In the genomic region with DNA sequence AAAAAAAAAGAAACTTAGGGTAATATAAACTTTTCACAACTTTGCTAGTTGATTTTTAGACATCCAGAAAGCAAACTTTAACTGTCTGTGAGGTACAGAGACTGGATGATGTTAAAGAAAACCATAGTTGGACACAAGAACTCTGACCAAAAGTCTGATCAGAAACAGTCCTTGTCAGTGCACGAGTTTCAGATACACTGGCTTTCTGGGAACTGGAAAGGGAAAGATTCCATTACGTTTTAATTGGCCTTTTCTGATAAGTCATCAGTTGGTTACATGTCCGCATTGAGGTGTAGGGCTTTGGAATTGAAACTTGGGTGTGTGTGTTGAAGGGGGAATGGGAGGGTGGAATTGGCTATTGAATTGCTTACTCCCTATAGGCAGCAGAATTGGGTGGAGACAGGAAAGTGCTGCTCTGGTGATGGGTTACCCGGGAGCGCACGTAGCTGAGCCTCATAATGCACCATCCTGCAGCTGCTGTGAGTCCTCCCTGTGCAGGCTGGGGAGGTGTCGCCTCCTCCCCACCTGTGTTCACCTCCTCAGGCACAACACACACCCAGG, we compare ENCODE assay signal across 18 cellular contexts. TPM values are rescaled to one million over a fixed set of nuclear protein-coding genes. Genes with fewer than 3 reads are reported as not detected.
DNase-seq lines count a peak whose midpoint lies in the region; ATAC-seq, FAIRE-seq and TF ChIP-seq lines count a peak whose summit lies in the region.
"Had no signal": no experiment of that assay in that cellular context is flagged by ENCODE, and none has a peak within 500 bp of the region (broad histone marks: within the 10 kb centered on the region; RNA-seq: fewer than 3 reads in every experiment).

No MANE protein-coding gene starts in this region.

- H3K27me3 Mint-ChIP-seq in effector memory CD8-positive, alpha-beta T cell: no peaks in the 10 kb centered on the region
- H3K27me3 Mint-ChIP-seq: activated CD4-positive, alpha-beta T cell treated with anti-CD3 and anti-CD28 coated beads, Interleukin-2, amount 10 ng/mL, durations not matched to agents 24 days and 14 days; CD4-positive, alpha-beta memory T cell had no signal

- H3K4me1 Mint-ChIP-seq in effector memory CD8-positive, alpha-beta T cell (ENCODE audit: low read depth in 2 of 2): peaks cover 27 to 42% of the 10 kb centered on the region in 2 donors

- DNase-seq in heart left ventricle: no peak
- DNase-seq in Right ventricle myocardium inferior (ENCODE audit: missing footprints): no peak
- no peak for DNase-seq in effector memory CD8-positive, alpha-beta T cell
- DNase-seq in urothelium cell line (ENCODE audit: low spot score): no peak
- DNase-seq in HEK293T (ENCODE audit: extremely low spot score): no peak
- DNase-seq: activated CD4-positive, alpha-beta T cell treated with anti-CD3 and anti-CD28 coated beads, Interleukin-2, amount 10 ng/mL, durations not matched to agents 24 days and 14 days; activated T-cell treated with anti-CD3 and anti-CD28 coated beads for 4 hours; CD4-positive, alpha-beta memory T cell; DMS79; NCI-H2081; NCI-H526; stimulated activated naive CD4-positive, alpha-beta T cell; uterus had no signal

- H3K9me3 ChIP-seq in heart left ventricle (no peaks in the 10 kb centered on the region), mucosa of stomach (ENCODE audit: control insufficient read depth, low read length) (no peaks in the 10 kb centered on the region)
- H3K9me3 ChIP-seq: uterus had no signal

- peak overlapping the region; percentile 72 to 93 for H3K27ac Mint-ChIP-seq in effector memory CD8-positive, alpha-beta T cell
- H3K27ac Mint-ChIP-seq: activated CD4-positive, alpha-beta T cell treated with anti-CD3 and anti-CD28 coated beads, Interleukin-2, amount 10 ng/mL, durations not matched to agents 24 days and 14 days had no signal

- H3K36me3 Mint-ChIP-seq in effector memory CD8-positive, alpha-beta T cell (ENCODE audit: insufficient read depth): peaks cover 52% of the 10 kb centered on the region

- POLR2A ChIA-PET in HEK293T (lab: Yijun Ruan, JAX): no interaction called here

- CTCF ChIA-PET in HEK293T (lab: Yijun Ruan, JAX): no interaction called here

- intact Hi-C loops in heart left ventricle (cut with DNase I) (loop anchor here in 1 of 10 donors (10.0 kb wide), 1 partner anchor 47 kb away; no protein-coding TSS in a partner anchor), Right ventricle myocardium inferior (cut with DNase I) (no loop called here)

- TF ChIP-seq CTCF in heart left ventricle (IDR thresholded peaks at IDR 0.05): no peak

- peak in 1 of 2 donors; percentile 16 for TF ChIP-seq POLR2A in heart left ventricle (IDR thresholded peaks at IDR 0.05)

- WGBS in heart left ventricle, 4 donors: 47 to 61% (median 53%) methylated on average over 7 of the region's 7 CpGs

- H3K4me1 ChIP-seq in heart left ventricle (peaks cover 8 to 92% (median 59%) of the 10 kb centered on the region in 12 donors), mucosa of stomach (ENCODE audit: control insufficient read depth, insufficient read depth, low read length) (peaks cover 84% of the 10 kb centered on the region)

- H3K27ac ChIP-seq in heart left ventricle: peak overlapping the region in 10 of 12 donors; percentile 5 to 75 (median 42)
- H3K27ac ChIP-seq: uterus had no signal

- H3K4me3 Mint-ChIP-seq in effector memory CD8-positive, alpha-beta T cell: no peak overlapping the region
- H3K4me3 Mint-ChIP-seq: activated CD4-positive, alpha-beta T cell treated with anti-CD3 and anti-CD28 coated beads, Interleukin-2, amount 10 ng/mL, durations not matched to agents 24 days and 14 days had no signal

- H3K36me3 ChIP-seq in heart left ventricle: peaks cover 0 to 63% (median 47%) of the 10 kb centered on the region in 9 donors
- H3K36me3 ChIP-seq in mucosa of stomach (ENCODE audit: control insufficient read depth, insufficient read depth, low read length): peaks cover 4% of the 10 kb centered on the region
- H3K36me3 ChIP-seq: uterus had no signal

- ATAC-seq in heart left ventricle (peak; percentile 44 to 84 (median 65)), Right ventricle myocardium inferior (no peak), HG03469 (IDR thresholded peaks at IDR 0.05; ENCODE audit: unreplicated experiment) (no peak), HG03520 (IDR thresholded peaks at IDR 0.05; ENCODE audit: unreplicated experiment) (no peak)
- no peak for ATAC-seq in effector memory CD8-positive, alpha-beta T cell (replicated peaks)

- H3K4me3 ChIP-seq in heart left ventricle: no peak overlapping the region
- no peak overlapping the region for H3K4me3 ChIP-seq in mucosa of stomach (ENCODE audit: low read length)
- H3K4me3 ChIP-seq: uterus had no signal

- H3K9me3 Mint-ChIP-seq in effector memory CD8-positive, alpha-beta T cell: no peaks in the 10 kb centered on the region
- H3K9me3 Mint-ChIP-seq: activated CD4-positive, alpha-beta T cell treated with anti-CD3 and anti-CD28 coated beads, Interleukin-2, amount 10 ng/mL, durations not matched to agents 24 days and 14 days; activated naive CD4-positive, alpha-beta T cell treated with anti-CD3 and anti-CD28 coated beads, Interleukin-2, amount 50 U/mL, for 72 hours; CD4-positive, alpha-beta memory T cell had no signal

- peak; percentile 40 for FAIRE-seq in urothelium cell line (lab: Jason Lieb, UNC)
- FAIRE-seq: TTC549 had no signal

- H3K9ac ChIP-seq in mucosa of stomach (ENCODE audit: low read length): peak overlapping the region; percentile 29

- no peaks in the 10 kb centered on the region for H3K27me3 ChIP-seq in heart left ventricle
- H3K27me3 ChIP-seq in mucosa of stomach (ENCODE audit: control insufficient read depth, insufficient read depth, low read length): no peaks in the 10 kb centered on the region
- H3K27me3 ChIP-seq: uterus had no signal

TF ChIP-seq in HEK293T, 16 proteins besides CTCF, POLR2A, EP300 and RAD21:
- TF ChIP-seq ARNT (IDR thresholded peaks at IDR 0.05) (no peak), ZNF384 (IDR thresholded peaks at IDR 0.05) (no peak), NFRKB (IDR thresholded peaks at IDR 0.05) (no peak), FOXM1 (IDR thresholded peaks at IDR 0.05; ENCODE audit: borderline replicate concordance) (no peak), SUZ12 (IDR thresholded peaks at IDR 0.05) (no peak), TARDBP (IDR thresholded peaks at IDR 0.05) (no peak), ELF4 (IDR thresholded peaks at IDR 0.05) (no peak), HDGF (IDR thresholded peaks at IDR 0.05; ENCODE audit: borderline replicate concordance) (no peak), BHLHE40 (IDR thresholded peaks at IDR 0.05; ENCODE audit: borderline replicate concordance) (no peak), LEF1 (IDR thresholded peaks at IDR 0.05; ENCODE audit: borderline replicate concordance) (no peak), SP1 (IDR thresholded peaks at IDR 0.05) (no peak), CTBP1 (IDR thresholded peaks at IDR 0.05; ENCODE audit: borderline replicate concordance) (no peak)
- TF ChIP-seq, protein P1, sequence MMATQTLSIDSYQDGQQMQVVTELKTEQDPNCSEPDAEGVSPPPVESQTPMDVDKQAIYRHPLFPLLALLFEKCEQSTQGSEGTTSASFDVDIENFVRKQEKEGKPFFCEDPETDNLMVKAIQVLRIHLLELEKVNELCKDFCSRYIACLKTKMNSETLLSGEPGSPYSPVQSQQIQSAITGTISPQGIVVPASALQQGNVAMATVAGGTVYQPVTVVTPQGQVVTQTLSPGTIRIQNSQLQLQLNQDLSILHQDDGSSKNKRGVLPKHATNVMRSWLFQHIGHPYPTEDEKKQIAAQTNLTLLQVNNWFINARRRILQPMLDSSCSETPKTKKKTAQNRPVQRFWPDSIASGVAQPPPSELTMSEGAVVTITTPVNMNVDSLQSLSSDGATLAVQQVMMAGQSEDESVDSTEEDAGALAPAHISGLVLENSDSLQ (IDR thresholded peaks at IDR 0.05): no peak
TF ChIP-seq in HEK293T: peak in this region for 0.

RNA-seq across cellular contexts. Expression of gene RAC1, which starts 13.5 kb away (rescaled TPM):
- total RNA-seq in heart left ventricle: 100 to 1,000 TPM in 8 of 9 donors, 10 to 100 TPM in 1; 83.7 to 189 (median 153) TPM
- polyA plus RNA-seq in heart left ventricle: 100 to 1,000 TPM; 117 to 153 TPM
- total RNA-seq in Right ventricle myocardium inferior: 146 TPM

RNA-seq across cellular contexts. Expression of gene FAM220A, which starts 39.0 kb away (rescaled TPM):
- total RNA-seq in heart left ventricle: 10 to 100 TPM; 17.2 to 31.2 (median 21.9) TPM
- 10 to 100 TPM; 18.2 TPM for polyA plus RNA-seq in heart left ventricle
- total RNA-seq in Right ventricle myocardium inferior: 30.4 TPM

RNA-seq across cellular contexts. Expression of gene DAGLB, which starts 59.9 kb away (rescaled TPM):
- total RNA-seq in heart left ventricle: 10 to 100 TPM in 3 of 9 donors, 1 to 10 TPM in 6; 5.3 to 14.7 (median 7.4) TPM
- polyA plus RNA-seq in heart left ventricle: 10 to 100 TPM in 1 of 2 donors, 1 to 10 TPM in 1; 4.1 to 17.2 TPM
- total RNA-seq in Right ventricle myocardium inferior: 6.7 TPM

Comparison
In these comparisons a context has a peak if more than half of its experiments do, and no peak if none do; other contexts are left out.
1. ATAC-seq: peak in heart left ventricle (4 of 4); none in Right ventricle myocardium inferior (single experiment), effector memory CD8-positive, alpha-beta T cell (single experiment), HG03469 (single experiment) and HG03520 (single experiment).